Comparison of ENCODE assay signal across 24 cellular contexts in genomic region chr5:108487951-108488350, GRCh38.
"Had no signal": no experiment of that assay in that cellular context is flagged by ENCODE, and none has a peak within 500 bp of the region (broad histone marks: within the 10 kb centered on the region; RNA-seq: fewer than 3 reads in every experiment).

No MANE protein-coding gene starts in this region.

- H3K9me3 ChIP-seq: SJCRH30 had no signal

- H3K4me3 ChIP-seq: MG63, SJCRH30, SK-N-MC had no signal

- H3K27me3 ChIP-seq: brain microvascular endothelial cell, SJCRH30 had no signal

- H3K4me1 ChIP-seq: SJCRH30 had no signal

- H3K36me3 ChIP-seq: brain microvascular endothelial cell, MG63, SJCRH30 had no signal

- DNase-seq: activated CD4-positive, alpha-beta T cell treated with anti-CD3 and anti-CD28 coated beads, Interleukin-2, amount 10 ng/mL, durations not matched to agents 24 days and 14 days; activated CD4-positive, alpha-beta T cell treated with anti-CD3 and anti-CD28 coated beads, Interleukin-2, amount 50 U/mL, for 4 hours; activated CD8-positive, alpha-beta memory T cell treated with anti-CD3 and anti-CD28 coated beads, Interleukin-2, amount 50 U/mL, for 4 hours; activated naive CD4-positive, alpha-beta T cell treated with anti-CD3 and anti-CD28 coated beads, Interleukin-2, amount 10 ng/mL, durations not matched to agents 7 days and 5 days; activated naive CD8-positive, alpha-beta T cell treated with anti-CD3 and anti-CD28 coated beads, Interleukin-2, amount 50 U/mL, for 24 hours; activated T-cell treated with anti-CD3 and anti-CD28 coated beads for 4 hours; activated T-cell treated with anti-CD3 and anti-CD28 coated beads, Interleukin-2, amount 50 U/mL, for 4 hours; aorta; brain microvascular endothelial cell; central memory CD4-positive, alpha-beta T cell; Karpas-422; MG63; NCI-H1048; NCI-H1105 treated with DMSO at 0.1 percent for 48 hours; NCI-H1436; NCI-H1694; NCI-H2081 treated with DMSO at 0.1 percent for 48 hours; NCI-H345; NCI-H524 treated with DMSO at 0.1 percent for 48 hours; SHP77; SJCRH30 had no signal

- FAIRE-seq: TTC549 had no signal

- H3K27ac ChIP-seq: brain microvascular endothelial cell, SJCRH30, SK-N-MC had no signal

- ATAC-seq: activated naive CD8-positive, alpha-beta T cell treated with anti-CD3 and anti-CD28 coated beads, Interleukin-2, amount 50 U/mL, for 24 hours; activated T-cell treated with anti-CD3 and anti-CD28 coated beads, Interleukin-2, amount 50 U/mL, for 4 hours; Panc1 had no signal
